In the genomic region with DNA sequence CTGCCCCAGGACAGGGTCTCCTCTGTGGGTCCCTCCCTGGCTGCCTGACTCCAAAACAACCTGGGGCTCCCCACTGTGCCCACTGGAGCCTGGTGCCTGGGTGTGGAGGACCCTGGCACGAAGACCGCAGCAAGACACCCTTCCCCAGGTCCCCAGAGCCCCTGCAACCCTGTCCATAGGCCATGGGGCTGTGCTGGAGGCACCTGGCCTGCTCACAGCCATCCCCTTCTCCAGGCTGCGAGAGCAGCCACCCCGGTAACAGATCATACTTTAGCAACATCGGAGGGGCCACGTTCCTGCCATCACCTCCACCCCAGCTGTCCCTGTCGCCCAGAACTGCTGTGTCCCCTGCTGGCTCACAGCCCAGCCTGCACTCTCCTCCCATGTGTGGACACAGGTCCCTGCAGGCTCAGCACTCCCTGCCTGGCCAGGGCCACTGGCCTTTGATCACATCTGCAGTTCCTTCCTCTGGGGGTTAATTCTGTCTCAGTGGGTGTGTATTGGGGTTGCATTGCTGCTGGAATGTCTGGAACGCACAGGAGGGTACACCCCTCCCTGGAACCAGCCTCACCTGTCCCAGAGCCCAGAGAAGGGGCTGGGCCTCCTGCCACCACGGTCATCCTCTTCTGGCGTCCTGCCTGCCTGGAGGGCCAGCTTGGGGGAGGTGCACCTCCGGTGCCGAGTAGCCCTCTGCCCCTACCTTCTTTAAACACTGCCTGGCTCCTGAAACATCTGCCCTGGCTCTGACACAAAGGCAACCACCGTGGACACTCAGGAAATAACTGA, we compare ENCODE assay signal across 1 cellular context.
A peak's percentile ranks its signal among the peaks of the same experiment; 100 is the strongest.
TF ChIP-seq lines count a peak whose summit lies in the region.

No MANE protein-coding gene starts in this region.

TF ChIP-seq in HepG2, 621 proteins besides CTCF, POLR2A, EP300 and RAD21 (continued from another document and continues in another):
- TF ChIP-seq ZNF777 (CRISPR knock-in tag; IDR thresholded peaks at IDR 0.05) (no peak), RCOR2 (CRISPR knock-in tag; IDR thresholded peaks at IDR 0.05) (peak; percentile 61), ZNF816 (CRISPR knock-in tag; IDR thresholded peaks at IDR 0.05; ENCODE audit: borderline replicate concordance) (no peak), ZIK1 (CRISPR knock-in tag; IDR thresholded peaks at IDR 0.05; ENCODE audit: borderline replicate concordance, low read depth) (no peak), DNMT3B (CRISPR knock-in tag; conservative IDR thresholded peaks at IDR 0.05) (no peak), ZNF878 (CRISPR knock-in tag; IDR thresholded peaks at IDR 0.05) (no peak), IRX3 (CRISPR knock-in tag; IDR thresholded peaks at IDR 0.05; ENCODE audit: borderline replicate concordance, low read depth) (no peak), ZNF552 (CRISPR knock-in tag; IDR thresholded peaks at IDR 0.05; ENCODE audit: borderline replicate concordance) (no peak), KAT7 (CRISPR knock-in tag; IDR thresholded peaks at IDR 0.05; ENCODE audit: borderline replicate concordance) (no peak), ZNF331 (CRISPR knock-in tag; IDR thresholded peaks at IDR 0.05) (peak; percentile 73; the same call in 1 of the 2 replicates), ZNF761 (CRISPR knock-in tag; conservative IDR thresholded peaks at IDR 0.05) (peak; percentile 65; the same call in 1 of the 2 replicates), ZNF713 (CRISPR knock-in tag; IDR thresholded peaks at IDR 0.05) (0 out of 2 replicates have a peak, but pooled peaks have one; percentile 47), PHF20 (CRISPR knock-in tag; IDR thresholded peaks at IDR 0.05) (no peak), ZNF782 (CRISPR knock-in tag; IDR thresholded peaks at IDR 0.05; ENCODE audit: borderline replicate concordance) (no peak), SIN3A (IDR thresholded peaks at IDR 0.05; ENCODE audit: borderline replicate concordance, low read depth, low read length) (no peak), GLI4 (CRISPR knock-in tag; IDR thresholded peaks at IDR 0.05; ENCODE audit: borderline replicate concordance) (no peak), YEATS4 (CRISPR knock-in tag; IDR thresholded peaks at IDR 0.05; ENCODE audit: borderline replicate concordance) (no peak), ZNF264 (CRISPR knock-in tag; IDR thresholded peaks at IDR 0.05) (peak; percentile 66; the same call in 1 of the 2 replicates), HHEX (CRISPR knock-in tag; IDR thresholded peaks at IDR 0.05) (no peak), ZBTB20 (CRISPR knock-in tag; IDR thresholded peaks at IDR 0.05; ENCODE audit: borderline replicate concordance, low read depth) (no peak), PTBP1 (IDR thresholded peaks at IDR 0.05; ENCODE audit: low read depth, low read length, poor library complexity, severe bottlenecking) (no peak), THYN1 (CRISPR knock-in tag; IDR thresholded peaks at IDR 0.05; ENCODE audit: borderline replicate concordance, low read depth) (no peak), ZNF205 (CRISPR knock-in tag; IDR thresholded peaks at IDR 0.05) (no peak), KMT2B (CRISPR knock-in tag; IDR thresholded peaks at IDR 0.05) (no peak), ARNT (IDR thresholded peaks at IDR 0.05) (no peak)
- TF ChIP-seq, protein P1, sequence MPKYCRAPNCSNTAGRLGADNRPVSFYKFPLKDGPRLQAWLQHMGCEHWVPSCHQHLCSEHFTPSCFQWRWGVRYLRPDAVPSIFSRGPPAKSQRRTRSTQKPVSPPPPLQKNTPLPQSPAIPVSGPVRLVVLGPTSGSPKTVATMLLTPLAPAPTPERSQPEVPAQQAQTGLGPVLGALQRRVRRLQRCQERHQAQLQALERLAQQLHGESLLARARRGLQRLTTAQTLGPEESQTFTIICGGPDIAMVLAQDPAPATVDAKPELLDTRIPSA (CRISPR knock-in tag; IDR thresholded peaks at IDR 0.05; ENCODE audit: borderline replicate concordance): no peak
- TF ChIP-seq, protein P2, sequence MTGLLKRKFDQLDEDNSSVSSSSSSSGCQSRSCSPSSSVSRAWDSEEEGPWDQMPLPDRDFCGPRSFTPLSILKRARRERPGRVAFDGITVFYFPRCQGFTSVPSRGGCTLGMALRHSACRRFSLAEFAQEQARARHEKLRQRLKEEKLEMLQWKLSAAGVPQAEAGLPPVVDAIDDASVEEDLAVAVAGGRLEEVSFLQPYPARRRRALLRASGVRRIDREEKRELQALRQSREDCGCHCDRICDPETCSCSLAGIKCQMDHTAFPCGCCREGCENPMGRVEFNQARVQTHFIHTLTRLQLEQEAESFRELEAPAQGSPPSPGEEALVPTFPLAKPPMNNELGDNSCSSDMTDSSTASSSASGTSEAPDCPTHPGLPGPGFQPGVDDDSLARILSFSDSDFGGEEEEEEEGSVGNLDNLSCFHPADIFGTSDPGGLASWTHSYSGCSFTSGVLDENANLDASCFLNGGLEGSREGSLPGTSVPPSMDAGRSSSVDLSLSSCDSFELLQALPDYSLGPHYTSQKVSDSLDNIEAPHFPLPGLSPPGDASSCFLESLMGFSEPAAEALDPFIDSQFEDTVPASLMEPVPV (CRISPR knock-in tag; IDR thresholded peaks at IDR 0.05): no peak
- TF ChIP-seq, protein P3, sequence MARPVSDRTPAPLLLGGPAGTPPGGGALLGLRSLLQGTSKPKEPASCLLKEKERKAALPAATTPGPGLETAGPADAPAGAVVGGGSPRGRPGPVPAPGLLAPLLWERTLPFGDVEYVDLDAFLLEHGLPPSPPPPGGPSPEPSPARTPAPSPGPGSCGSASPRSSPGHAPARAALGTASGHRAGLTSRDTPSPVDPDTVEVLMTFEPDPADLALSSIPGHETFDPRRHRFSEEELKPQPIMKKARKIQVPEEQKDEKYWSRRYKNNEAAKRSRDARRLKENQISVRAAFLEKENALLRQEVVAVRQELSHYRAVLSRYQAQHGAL (CRISPR knock-in tag; IDR thresholded peaks at IDR 0.05; ENCODE audit: not compliant biosample characterization): no peak
- TF ChIP-seq, protein P4, sequence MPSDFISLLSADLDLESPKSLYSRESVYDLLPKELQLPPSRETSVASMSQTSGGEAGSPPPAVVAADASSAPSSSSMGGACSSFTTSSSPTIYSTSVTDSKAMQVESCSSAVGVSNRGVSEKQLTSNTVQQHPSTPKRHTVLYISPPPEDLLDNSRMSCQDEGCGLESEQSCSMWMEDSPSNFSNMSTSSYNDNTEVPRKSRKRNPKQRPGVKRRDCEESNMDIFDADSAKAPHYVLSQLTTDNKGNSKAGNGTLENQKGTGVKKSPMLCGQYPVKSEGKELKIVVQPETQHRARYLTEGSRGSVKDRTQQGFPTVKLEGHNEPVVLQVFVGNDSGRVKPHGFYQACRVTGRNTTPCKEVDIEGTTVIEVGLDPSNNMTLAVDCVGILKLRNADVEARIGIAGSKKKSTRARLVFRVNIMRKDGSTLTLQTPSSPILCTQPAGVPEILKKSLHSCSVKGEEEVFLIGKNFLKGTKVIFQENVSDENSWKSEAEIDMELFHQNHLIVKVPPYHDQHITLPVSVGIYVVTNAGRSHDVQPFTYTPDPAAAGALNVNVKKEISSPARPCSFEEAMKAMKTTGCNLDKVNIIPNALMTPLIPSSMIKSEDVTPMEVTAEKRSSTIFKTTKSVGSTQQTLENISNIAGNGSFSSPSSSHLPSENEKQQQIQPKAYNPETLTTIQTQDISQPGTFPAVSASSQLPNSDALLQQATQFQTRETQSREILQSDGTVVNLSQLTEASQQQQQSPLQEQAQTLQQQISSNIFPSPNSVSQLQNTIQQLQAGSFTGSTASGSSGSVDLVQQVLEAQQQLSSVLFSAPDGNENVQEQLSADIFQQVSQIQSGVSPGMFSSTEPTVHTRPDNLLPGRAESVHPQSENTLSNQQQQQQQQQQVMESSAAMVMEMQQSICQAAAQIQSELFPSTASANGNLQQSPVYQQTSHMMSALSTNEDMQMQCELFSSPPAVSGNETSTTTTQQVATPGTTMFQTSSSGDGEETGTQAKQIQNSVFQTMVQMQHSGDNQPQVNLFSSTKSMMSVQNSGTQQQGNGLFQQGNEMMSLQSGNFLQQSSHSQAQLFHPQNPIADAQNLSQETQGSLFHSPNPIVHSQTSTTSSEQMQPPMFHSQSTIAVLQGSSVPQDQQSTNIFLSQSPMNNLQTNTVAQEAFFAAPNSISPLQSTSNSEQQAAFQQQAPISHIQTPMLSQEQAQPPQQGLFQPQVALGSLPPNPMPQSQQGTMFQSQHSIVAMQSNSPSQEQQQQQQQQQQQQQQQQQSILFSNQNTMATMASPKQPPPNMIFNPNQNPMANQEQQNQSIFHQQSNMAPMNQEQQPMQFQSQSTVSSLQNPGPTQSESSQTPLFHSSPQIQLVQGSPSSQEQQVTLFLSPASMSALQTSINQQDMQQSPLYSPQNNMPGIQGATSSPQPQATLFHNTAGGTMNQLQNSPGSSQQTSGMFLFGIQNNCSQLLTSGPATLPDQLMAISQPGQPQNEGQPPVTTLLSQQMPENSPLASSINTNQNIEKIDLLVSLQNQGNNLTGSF (CRISPR knock-in tag; IDR thresholded peaks at IDR 0.05): no peak
- TF ChIP-seq, protein P5, sequence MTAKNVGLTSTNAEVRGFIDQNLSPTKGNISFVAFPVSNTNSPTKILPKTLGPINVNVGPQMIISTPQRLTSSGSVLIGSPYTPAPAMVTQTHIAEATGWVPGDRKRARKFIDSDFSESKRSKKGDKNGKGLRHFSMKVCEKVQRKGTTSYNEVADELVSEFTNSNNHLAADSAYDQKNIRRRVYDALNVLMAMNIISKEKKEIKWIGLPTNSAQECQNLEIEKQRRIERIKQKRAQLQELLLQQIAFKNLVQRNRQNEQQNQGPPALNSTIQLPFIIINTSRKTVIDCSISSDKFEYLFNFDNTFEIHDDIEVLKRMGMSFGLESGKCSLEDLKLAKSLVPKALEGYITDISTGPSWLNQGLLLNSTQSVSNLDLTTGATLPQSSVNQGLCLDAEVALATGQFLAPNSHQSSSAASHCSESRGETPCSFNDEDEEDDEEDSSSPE (CRISPR knock-in tag; IDR thresholded peaks at IDR 0.05): no peak
- TF ChIP-seq, protein P6, sequence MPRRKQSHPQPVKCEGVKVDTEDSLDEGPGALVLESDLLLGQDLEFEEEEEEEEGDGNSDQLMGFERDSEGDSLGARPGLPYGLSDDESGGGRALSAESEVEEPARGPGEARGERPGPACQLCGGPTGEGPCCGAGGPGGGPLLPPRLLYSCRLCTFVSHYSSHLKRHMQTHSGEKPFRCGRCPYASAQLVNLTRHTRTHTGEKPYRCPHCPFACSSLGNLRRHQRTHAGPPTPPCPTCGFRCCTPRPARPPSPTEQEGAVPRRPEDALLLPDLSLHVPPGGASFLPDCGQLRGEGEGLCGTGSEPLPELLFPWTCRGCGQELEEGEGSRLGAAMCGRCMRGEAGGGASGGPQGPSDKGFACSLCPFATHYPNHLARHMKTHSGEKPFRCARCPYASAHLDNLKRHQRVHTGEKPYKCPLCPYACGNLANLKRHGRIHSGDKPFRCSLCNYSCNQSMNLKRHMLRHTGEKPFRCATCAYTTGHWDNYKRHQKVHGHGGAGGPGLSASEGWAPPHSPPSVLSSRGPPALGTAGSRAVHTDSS (CRISPR knock-in tag; conservative IDR thresholded peaks at IDR 0.05): no peak
- TF ChIP-seq, protein P7, sequence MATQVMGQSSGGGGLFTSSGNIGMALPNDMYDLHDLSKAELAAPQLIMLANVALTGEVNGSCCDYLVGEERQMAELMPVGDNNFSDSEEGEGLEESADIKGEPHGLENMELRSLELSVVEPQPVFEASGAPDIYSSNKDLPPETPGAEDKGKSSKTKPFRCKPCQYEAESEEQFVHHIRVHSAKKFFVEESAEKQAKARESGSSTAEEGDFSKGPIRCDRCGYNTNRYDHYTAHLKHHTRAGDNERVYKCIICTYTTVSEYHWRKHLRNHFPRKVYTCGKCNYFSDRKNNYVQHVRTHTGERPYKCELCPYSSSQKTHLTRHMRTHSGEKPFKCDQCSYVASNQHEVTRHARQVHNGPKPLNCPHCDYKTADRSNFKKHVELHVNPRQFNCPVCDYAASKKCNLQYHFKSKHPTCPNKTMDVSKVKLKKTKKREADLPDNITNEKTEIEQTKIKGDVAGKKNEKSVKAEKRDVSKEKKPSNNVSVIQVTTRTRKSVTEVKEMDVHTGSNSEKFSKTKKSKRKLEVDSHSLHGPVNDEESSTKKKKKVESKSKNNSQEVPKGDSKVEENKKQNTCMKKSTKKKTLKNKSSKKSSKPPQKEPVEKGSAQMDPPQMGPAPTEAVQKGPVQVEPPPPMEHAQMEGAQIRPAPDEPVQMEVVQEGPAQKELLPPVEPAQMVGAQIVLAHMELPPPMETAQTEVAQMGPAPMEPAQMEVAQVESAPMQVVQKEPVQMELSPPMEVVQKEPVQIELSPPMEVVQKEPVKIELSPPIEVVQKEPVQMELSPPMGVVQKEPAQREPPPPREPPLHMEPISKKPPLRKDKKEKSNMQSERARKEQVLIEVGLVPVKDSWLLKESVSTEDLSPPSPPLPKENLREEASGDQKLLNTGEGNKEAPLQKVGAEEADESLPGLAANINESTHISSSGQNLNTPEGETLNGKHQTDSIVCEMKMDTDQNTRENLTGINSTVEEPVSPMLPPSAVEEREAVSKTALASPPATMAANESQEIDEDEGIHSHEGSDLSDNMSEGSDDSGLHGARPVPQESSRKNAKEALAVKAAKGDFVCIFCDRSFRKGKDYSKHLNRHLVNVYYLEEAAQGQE (IDR thresholded peaks at IDR 0.05; ENCODE audit: borderline replicate concordance in 1 of 2, low read depth in 1 of 2, low read length in 2 of 2): peak in 1 of 2 experiments; percentile 74; a peak in 2 of 4 replicates
- TF ChIP-seq, protein P8, sequence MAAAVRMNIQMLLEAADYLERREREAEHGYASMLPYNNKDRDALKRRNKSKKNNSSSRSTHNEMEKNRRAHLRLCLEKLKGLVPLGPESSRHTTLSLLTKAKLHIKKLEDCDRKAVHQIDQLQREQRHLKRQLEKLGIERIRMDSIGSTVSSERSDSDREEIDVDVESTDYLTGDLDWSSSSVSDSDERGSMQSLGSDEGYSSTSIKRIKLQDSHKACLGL (CRISPR knock-in tag; IDR thresholded peaks at IDR 0.05): no peak
- TF ChIP-seq, protein P9, sequence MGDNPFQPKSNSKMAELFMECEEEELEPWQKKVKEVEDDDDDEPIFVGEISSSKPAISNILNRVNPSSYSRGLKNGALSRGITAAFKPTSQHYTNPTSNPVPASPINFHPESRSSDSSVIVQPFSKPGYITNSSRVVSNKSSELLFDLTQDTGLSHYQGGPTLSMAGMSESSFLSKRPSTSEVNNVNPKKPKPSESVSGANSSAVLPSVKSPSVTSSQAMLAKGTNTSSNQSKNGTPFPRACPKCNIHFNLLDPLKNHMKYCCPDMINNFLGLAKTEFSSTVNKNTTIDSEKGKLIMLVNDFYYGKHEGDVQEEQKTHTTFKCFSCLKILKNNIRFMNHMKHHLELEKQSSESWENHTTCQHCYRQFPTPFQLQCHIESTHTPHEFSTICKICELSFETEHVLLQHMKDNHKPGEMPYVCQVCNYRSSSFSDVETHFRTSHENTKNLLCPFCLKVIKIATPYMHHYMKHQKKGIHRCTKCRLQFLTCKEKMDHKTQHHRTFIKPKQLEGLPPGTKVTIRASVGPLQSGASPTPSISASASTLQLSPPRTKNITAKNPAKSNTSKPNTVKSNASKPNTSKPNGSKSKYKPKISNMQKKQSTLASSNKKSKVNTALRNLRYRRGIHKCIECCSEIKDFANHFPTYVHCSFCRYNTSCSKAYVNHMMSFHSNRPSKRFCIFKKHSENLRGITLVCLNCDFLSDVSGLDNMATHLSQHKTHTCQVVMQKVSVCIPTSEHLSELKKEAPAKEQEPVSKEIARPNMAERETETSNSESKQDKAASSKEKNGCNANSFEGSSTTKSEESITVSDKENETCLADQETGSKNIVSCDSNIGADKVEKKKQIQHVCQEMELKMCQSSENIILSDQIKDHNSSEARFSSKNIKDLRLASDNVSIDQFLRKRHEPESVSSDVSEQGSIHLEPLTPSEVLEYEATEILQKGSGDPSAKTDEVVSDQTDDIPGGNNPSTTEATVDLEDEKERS (CRISPR knock-in tag; IDR thresholded peaks at IDR 0.05): no peak
- TF ChIP-seq, protein P10, sequence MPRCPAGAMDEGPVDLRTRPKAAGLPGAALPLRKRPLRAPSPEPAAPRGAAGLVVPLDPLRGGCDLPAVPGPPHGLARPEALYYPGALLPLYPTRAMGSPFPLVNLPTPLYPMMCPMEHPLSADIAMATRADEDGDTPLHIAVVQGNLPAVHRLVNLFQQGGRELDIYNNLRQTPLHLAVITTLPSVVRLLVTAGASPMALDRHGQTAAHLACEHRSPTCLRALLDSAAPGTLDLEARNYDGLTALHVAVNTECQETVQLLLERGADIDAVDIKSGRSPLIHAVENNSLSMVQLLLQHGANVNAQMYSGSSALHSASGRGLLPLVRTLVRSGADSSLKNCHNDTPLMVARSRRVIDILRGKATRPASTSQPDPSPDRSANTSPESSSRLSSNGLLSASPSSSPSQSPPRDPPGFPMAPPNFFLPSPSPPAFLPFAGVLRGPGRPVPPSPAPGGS (CRISPR knock-in tag; IDR thresholded peaks at IDR 0.05): no peak; the same call in 1 of the 2 replicates
